Comparison of ENCODE assay signal across 9 cellular contexts in the genomic region with DNA sequence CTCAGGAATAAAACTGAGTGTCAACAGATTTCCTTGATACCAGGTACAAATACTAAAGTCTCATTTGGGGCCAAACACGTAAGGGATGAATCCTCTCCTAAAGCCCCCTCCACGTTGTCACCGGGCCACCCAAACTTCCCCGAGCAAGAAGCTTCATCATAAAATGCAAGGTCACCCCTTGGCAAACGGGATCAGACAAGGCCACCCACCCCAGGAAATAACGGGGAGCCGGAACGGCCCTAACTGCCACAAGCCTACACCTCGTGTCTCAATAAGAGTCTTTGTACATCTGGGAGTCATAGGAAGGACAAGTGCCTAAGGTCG. TPM values are rescaled to one million over a fixed set of nuclear protein-coding genes. Genes with fewer than 3 reads are reported as not detected.
A peak's percentile ranks its signal among the peaks of the same experiment; 100 is the strongest.
DNase-seq lines count a peak whose midpoint lies in the region; ATAC-seq, FAIRE-seq and TF ChIP-seq lines count a peak whose summit lies in the region.
"Had no signal": no experiment of that assay in that cellular context is flagged by ENCODE, and none has a peak within 500 bp of the region (broad histone marks: within the 10 kb centered on the region; RNA-seq: fewer than 3 reads in every experiment).

No MANE protein-coding gene starts in this region.

- H3K4me1 ChIP-seq in muscle layer of colon (ENCODE audit: insufficient read depth, low read length), result peaks cover 37% of the 10 kb centered on the region

- H3K27ac ChIP-seq in AG04450 (ENCODE audit: low read depth, low read length), result peak overlapping the region; percentile 82
- H3K27ac ChIP-seq in coronary artery, result peak overlapping the region; percentile 93 to 98
- peak overlapping the region; percentile 96 for H3K27ac ChIP-seq in muscle layer of colon (ENCODE audit: low read depth, low read length)

- TF ChIP-seq POLR2A in H54 (IDR thresholded peaks at IDR 0.05; ENCODE audit: low read depth, low read length), result no peak

- in situ Hi-C loops in ACHN (cut with HindIII; ENCODE audit: low pct_ligation_motif_present, low pct_unique_long_range_greater_than_20kb, low sequenced_read_pairs), result no loop called here
- in situ Hi-C loops in GM13976 (cut with MboI; ENCODE audit: low sequenced_read_pairs, unreplicated experiment), result loop anchor here (10.0 kb wide), 1 partner anchor 220 kb away; no protein-coding TSS in a partner anchor

- H3K9ac ChIP-seq in muscle layer of colon (ENCODE audit: low read length), result peak overlapping the region; percentile 98

- DNase-seq in AG04450 (ENCODE audit: low read depth, low spot score) (no peak), coronary artery (ENCODE audit: low spot score) (no peak), ACHN (no peak), H54 (ENCODE audit: insufficient read length, low spot score) (no peak), GM13976 (ENCODE audit: low spot score) (no peak)
- DNase-seq in Jurkat, Clone E6-1 (ENCODE audit: low read depth, low spot score), result no peak

- FAIRE-seq in H54 (lab: Jason Lieb, UNC), result no peak
- FAIRE-seq: endometrium had no signal

- POLR2A ChIA-PET in AG04450 (lab: Yijun Ruan, JAX), result interaction anchor here (1.0 to 8.1 kb wide), 8 partner anchors 9 to 222 kb away, joined by 3 to 221 read pairs (median 10); a partner anchor contains a TSS

- peaks cover 51% of the 10 kb centered on the region for H3K36me3 ChIP-seq in muscle layer of colon (ENCODE audit: insufficient read depth, low read length)

- ATAC-seq in GM19463 (IDR thresholded peaks at IDR 0.05; ENCODE audit: unreplicated experiment), result no peak

- H3K4me3 ChIP-seq in AG04450 (ENCODE audit: low read depth, low read length) (peak overlapping the region; percentile 97), coronary artery (peak overlapping the region; percentile 96), muscle layer of colon (ENCODE audit: low read depth in 1 of 2, low read length in 2 of 2) (peak overlapping the region; percentile 88 to 99)
- peak overlapping the region; percentile 100 for H3K4me3 ChIP-seq in Jurkat, Clone E6-1 (ENCODE audit: low read length)

- H3K9me3 ChIP-seq in AG04450 (ENCODE audit: control insufficient read depth, insufficient read depth, low read length) (no peaks in the 10 kb centered on the region; the same call in 1 of the 2 replicates), muscle layer of colon (ENCODE audit: low read length) (no peaks in the 10 kb centered on the region)

- TF ChIP-seq CTCF in AG04450 (IDR thresholded peaks at IDR 0.05; ENCODE audit: low read depth, low read length) (no peak), coronary artery (IDR thresholded peaks at IDR 0.05) (no peak), GM13976 (IDR thresholded peaks at IDR 0.05; ENCODE audit: borderline replicate concordance, control extremely low read depth, extremely low read depth, insufficient read depth, missing control alignments) (no peak)

- no peaks in the 10 kb centered on the region for H3K27me3 ChIP-seq in AG04450 (ENCODE audit: control insufficient read depth, insufficient read depth, low read length)
- no peaks in the 10 kb centered on the region for H3K27me3 ChIP-seq in muscle layer of colon (ENCODE audit: control insufficient read depth in 1 of 2, insufficient read depth in 2 of 2, low read length in 2 of 2)

- CTCF ChIA-PET in AG04450 (lab: Charles Lee), result no interaction called here

RNA-seq across cellular contexts. Expression of a gene that starts 0.7 kb away (rescaled TPM):
- 1,648 and 1,697 TPM in 2 replicates for polyA plus RNA-seq in AG04450 (2011; rRNA removed)
- 1,375 and 1,770 TPM in 2 replicates for polyA minus RNA-seq in AG04450 (2011; rRNA and poly(A)+ RNA removed)
- polyA plus RNA-seq in Jurkat, Clone E6-1 (2012; ENCODE audit: insufficient read depth, insufficient read length), result 2,006 TPM

RNA-seq across cellular contexts. Expression of a gene that starts 13.6 kb away (rescaled TPM):
- 105 and 149 TPM in 2 replicates for polyA plus RNA-seq in AG04450 (2011; rRNA removed)
- polyA minus RNA-seq in AG04450 (2011; rRNA and poly(A)+ RNA removed), result 89.6 and 138 TPM in 2 replicates
- 34.8 TPM for polyA plus RNA-seq in Jurkat, Clone E6-1 (2012; ENCODE audit: insufficient read depth, insufficient read length)

RNA-seq across cellular contexts. Expression of a gene that starts 23.0 kb away (rescaled TPM):
- 9.0 and 12.0 TPM in 2 replicates for polyA plus RNA-seq in AG04450 (2011; rRNA removed)
- 13.6 and 17.2 TPM in 2 replicates for polyA minus RNA-seq in AG04450 (2011; rRNA and poly(A)+ RNA removed)
- polyA plus RNA-seq in Jurkat, Clone E6-1 (2012; ENCODE audit: insufficient read depth, insufficient read length), result 33.0 TPM

RNA-seq across cellular contexts. Expression of a gene that starts 51.7 kb away (rescaled TPM):
- polyA plus RNA-seq in AG04450 (2011; rRNA removed), result not detected in 2 replicates
- polyA minus RNA-seq in AG04450 (2011; rRNA and poly(A)+ RNA removed), result not detected in 2 replicates
- not detected for polyA plus RNA-seq in Jurkat, Clone E6-1 (2012; ENCODE audit: insufficient read depth, insufficient read length)
